ENCODE assay signal across 1 cellular context in the genomic region with DNA sequence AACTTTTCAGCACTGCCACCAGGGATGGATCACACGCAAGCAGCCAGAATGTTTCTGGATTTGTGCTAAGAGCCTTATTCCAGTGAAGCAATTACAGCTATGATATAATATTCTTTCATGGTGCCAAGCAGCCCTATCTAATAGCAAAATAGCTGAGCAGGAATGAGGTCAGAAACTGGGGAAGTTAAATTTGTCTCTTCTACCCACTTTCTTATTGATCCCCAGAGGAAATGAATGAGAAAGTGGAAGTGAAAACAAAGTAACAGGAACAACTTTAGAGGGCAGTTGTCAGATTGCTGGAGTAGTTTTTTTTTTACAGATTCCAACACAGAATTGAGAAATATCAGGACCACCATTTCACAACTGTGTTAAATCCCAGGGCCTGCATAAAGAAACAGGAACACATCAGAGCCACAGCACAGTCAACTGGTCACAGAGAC.
TF ChIP-seq lines count a peak whose summit lies in the region.

No MANE protein-coding gene starts in this region.

TF ChIP-seq in WTC11, 78 proteins besides CTCF, POLR2A, EP300 and RAD21 (continued from another document):
- TF ChIP-seq, protein P1, sequence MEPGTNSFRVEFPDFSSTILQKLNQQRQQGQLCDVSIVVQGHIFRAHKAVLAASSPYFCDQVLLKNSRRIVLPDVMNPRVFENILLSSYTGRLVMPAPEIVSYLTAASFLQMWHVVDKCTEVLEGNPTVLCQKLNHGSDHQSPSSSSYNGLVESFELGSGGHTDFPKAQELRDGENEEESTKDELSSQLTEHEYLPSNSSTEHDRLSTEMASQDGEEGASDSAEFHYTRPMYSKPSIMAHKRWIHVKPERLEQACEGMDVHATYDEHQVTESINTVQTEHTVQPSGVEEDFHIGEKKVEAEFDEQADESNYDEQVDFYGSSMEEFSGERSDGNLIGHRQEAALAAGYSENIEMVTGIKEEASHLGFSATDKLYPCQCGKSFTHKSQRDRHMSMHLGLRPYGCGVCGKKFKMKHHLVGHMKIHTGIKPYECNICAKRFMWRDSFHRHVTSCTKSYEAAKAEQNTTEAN (CRISPR knock-in tag; IDR thresholded peaks at IDR 0.05) = no peak
- TF ChIP-seq, protein P2, sequence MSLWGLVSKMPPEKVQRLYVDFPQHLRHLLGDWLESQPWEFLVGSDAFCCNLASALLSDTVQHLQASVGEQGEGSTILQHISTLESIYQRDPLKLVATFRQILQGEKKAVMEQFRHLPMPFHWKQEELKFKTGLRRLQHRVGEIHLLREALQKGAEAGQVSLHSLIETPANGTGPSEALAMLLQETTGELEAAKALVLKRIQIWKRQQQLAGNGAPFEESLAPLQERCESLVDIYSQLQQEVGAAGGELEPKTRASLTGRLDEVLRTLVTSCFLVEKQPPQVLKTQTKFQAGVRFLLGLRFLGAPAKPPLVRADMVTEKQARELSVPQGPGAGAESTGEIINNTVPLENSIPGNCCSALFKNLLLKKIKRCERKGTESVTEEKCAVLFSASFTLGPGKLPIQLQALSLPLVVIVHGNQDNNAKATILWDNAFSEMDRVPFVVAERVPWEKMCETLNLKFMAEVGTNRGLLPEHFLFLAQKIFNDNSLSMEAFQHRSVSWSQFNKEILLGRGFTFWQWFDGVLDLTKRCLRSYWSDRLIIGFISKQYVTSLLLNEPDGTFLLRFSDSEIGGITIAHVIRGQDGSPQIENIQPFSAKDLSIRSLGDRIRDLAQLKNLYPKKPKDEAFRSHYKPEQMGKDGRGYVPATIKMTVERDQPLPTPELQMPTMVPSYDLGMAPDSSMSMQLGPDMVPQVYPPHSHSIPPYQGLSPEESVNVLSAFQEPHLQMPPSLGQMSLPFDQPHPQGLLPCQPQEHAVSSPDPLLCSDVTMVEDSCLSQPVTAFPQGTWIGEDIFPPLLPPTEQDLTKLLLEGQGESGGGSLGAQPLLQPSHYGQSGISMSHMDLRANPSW (CRISPR knock-in tag; conservative IDR thresholded peaks at IDR 0.05; ENCODE audit: low read depth) = no peak
- TF ChIP-seq, protein P3, sequence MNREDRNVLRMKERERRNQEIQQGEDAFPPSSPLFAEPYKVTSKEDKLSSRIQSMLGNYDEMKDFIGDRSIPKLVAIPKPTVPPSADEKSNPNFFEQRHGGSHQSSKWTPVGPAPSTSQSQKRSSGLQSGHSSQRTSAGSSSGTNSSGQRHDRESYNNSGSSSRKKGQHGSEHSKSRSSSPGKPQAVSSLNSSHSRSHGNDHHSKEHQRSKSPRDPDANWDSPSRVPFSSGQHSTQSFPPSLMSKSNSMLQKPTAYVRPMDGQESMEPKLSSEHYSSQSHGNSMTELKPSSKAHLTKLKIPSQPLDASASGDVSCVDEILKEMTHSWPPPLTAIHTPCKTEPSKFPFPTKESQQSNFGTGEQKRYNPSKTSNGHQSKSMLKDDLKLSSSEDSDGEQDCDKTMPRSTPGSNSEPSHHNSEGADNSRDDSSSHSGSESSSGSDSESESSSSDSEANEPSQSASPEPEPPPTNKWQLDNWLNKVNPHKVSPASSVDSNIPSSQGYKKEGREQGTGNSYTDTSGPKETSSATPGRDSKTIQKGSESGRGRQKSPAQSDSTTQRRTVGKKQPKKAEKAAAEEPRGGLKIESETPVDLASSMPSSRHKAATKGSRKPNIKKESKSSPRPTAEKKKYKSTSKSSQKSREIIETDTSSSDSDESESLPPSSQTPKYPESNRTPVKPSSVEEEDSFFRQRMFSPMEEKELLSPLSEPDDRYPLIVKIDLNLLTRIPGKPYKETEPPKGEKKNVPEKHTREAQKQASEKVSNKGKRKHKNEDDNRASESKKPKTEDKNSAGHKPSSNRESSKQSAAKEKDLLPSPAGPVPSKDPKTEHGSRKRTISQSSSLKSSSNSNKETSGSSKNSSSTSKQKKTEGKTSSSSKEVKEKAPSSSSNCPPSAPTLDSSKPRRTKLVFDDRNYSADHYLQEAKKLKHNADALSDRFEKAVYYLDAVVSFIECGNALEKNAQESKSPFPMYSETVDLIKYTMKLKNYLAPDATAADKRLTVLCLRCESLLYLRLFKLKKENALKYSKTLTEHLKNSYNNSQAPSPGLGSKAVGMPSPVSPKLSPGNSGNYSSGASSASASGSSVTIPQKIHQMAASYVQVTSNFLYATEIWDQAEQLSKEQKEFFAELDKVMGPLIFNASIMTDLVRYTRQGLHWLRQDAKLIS (CRISPR knock-in tag; IDR thresholded peaks at IDR 0.05; ENCODE audit: borderline replicate concordance) = no peak
- TF ChIP-seq, protein P4, sequence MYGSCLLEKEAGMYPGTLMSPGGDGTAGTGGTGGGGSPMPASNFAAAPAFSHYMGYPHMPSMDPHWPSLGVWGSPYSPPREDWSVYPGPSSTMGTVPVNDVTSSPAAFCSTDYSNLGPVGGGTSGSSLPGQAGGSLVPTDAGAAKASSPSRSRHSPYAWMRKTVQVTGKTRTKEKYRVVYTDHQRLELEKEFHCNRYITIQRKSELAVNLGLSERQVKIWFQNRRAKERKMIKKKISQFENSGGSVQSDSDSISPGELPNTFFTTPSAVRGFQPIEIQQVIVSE (CRISPR knock-in tag; IDR thresholded peaks at IDR 0.05; ENCODE audit: borderline replicate concordance) = no peak
- TF ChIP-seq, protein P5, sequence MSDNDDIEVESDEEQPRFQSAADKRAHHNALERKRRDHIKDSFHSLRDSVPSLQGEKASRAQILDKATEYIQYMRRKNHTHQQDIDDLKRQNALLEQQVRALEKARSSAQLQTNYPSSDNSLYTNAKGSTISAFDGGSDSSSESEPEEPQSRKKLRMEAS (CRISPR knock-in tag; IDR thresholded peaks at IDR 0.05) = no peak
- TF ChIP-seq MXD4 (CRISPR knock-in tag; IDR thresholded peaks at IDR 0.05; ENCODE audit: borderline replicate concordance) = no peak
- TF ChIP-seq, protein P6, sequence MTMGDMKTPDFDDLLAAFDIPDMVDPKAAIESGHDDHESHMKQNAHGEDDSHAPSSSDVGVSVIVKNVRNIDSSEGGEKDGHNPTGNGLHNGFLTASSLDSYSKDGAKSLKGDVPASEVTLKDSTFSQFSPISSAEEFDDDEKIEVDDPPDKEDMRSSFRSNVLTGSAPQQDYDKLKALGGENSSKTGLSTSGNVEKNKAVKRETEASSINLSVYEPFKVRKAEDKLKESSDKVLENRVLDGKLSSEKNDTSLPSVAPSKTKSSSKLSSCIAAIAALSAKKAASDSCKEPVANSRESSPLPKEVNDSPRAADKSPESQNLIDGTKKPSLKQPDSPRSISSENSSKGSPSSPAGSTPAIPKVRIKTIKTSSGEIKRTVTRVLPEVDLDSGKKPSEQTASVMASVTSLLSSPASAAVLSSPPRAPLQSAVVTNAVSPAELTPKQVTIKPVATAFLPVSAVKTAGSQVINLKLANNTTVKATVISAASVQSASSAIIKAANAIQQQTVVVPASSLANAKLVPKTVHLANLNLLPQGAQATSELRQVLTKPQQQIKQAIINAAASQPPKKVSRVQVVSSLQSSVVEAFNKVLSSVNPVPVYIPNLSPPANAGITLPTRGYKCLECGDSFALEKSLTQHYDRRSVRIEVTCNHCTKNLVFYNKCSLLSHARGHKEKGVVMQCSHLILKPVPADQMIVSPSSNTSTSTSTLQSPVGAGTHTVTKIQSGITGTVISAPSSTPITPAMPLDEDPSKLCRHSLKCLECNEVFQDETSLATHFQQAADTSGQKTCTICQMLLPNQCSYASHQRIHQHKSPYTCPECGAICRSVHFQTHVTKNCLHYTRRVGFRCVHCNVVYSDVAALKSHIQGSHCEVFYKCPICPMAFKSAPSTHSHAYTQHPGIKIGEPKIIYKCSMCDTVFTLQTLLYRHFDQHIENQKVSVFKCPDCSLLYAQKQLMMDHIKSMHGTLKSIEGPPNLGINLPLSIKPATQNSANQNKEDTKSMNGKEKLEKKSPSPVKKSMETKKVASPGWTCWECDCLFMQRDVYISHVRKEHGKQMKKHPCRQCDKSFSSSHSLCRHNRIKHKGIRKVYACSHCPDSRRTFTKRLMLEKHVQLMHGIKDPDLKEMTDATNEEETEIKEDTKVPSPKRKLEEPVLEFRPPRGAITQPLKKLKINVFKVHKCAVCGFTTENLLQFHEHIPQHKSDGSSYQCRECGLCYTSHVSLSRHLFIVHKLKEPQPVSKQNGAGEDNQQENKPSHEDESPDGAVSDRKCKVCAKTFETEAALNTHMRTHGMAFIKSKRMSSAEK (CRISPR knock-in tag; IDR thresholded peaks at IDR 0.05; ENCODE audit: borderline replicate concordance) = no peak
- no peak for TF ChIP-seq ZNF396 (CRISPR knock-in tag; IDR thresholded peaks at IDR 0.05; ENCODE audit: borderline replicate concordance)
- TF ChIP-seq NFYB (CRISPR knock-in tag; conservative IDR thresholded peaks at IDR 0.05; ENCODE audit: low read depth) = no peak
- no peak for TF ChIP-seq ZBTB21 (CRISPR knock-in tag; IDR thresholded peaks at IDR 0.05; ENCODE audit: borderline replicate concordance)
- no peak for TF ChIP-seq ZNF671 (CRISPR knock-in tag; IDR thresholded peaks at IDR 0.05)
- TF ChIP-seq ZNF317 (CRISPR knock-in tag; IDR thresholded peaks at IDR 0.05; ENCODE audit: borderline replicate concordance, low read depth) = no peak
- no peak for TF ChIP-seq JAZF1 (CRISPR knock-in tag; IDR thresholded peaks at IDR 0.05)
- TF ChIP-seq FOXJ3 (CRISPR knock-in tag; IDR thresholded peaks at IDR 0.05; ENCODE audit: borderline replicate concordance) = no peak
- no peak for TF ChIP-seq ZNF263 (CRISPR knock-in tag; IDR thresholded peaks at IDR 0.05; ENCODE audit: low read depth)
- TF ChIP-seq ZNF232 (CRISPR knock-in tag; IDR thresholded peaks at IDR 0.05) = no peak
- no peak for TF ChIP-seq SOX15 (CRISPR knock-in tag; IDR thresholded peaks at IDR 0.05)
